32 cellular contexts compared by ENCODE assay signal in genomic region chrY:19274090-19274489, GRCh38.
"Had no signal": no experiment of that assay in that cellular context is flagged by ENCODE, and none has a peak within 500 bp of the region (broad histone marks: within the 10 kb centered on the region; RNA-seq: fewer than 3 reads in every experiment).

No MANE protein-coding gene starts in this region.

- H3K9me3 Mint-ChIP-seq: activated B cell treated with CpG ODN at 0.5 μM for 24 hours; activated CD8-positive, alpha-beta T cell treated with anti-CD3 and anti-CD28 coated beads for 36 hours; activated naive CD4-positive, alpha-beta T cell treated with anti-CD3 and anti-CD28 coated beads, Interleukin-2, amount 50 U/mL, for 72 hours; activated T-cell treated with anti-CD3 and anti-CD28 coated beads, Interleukin-2, amount 50 U/mL, for 4 hours; activated T-helper 17 cell treated with anti-CD3 and anti-CD28 coated beads, Interleukin-2, amount 50 U/mL, for 72 hours; endodermal cell; T-cell; T-helper 1 cell treated with Interleukin-12 subunit alpha and Interleukin-12 subunit beta and Interleukin-4 antibody, amounts not matched to agents 30 μg/mL and 1 μg/mL, for 36 hours; T-helper 2 cell treated with Interferon-gamma antibody and Interleukin-4, amounts not matched to agents 5 μg/mL and 100 μg/mL, for 36 hours had no signal

- ATAC-seq: activated CD4-positive, CD25-positive, alpha-beta regulatory T cell treated with anti-CD3 and anti-CD28 coated beads, Interleukin-2, amount 50 U/mL, for 24 hours; activated CD8-positive, alpha-beta T cell treated with anti-CD3 and anti-CD28 coated beads for 36 hours; activated T-cell treated with anti-CD3 and anti-CD28 coated beads, Interleukin-2, amount 50 U/mL, for 4 hours; activated T-helper 17 cell treated with anti-CD3 and anti-CD28 coated beads, Interleukin-2, amount 50 U/mL, for 72 hours; body of pancreas; T-cell had no signal

- FAIRE-seq: frontal cortex had no signal

- H3K27me3 ChIP-seq: adrenal gland, body of pancreas, cardiac muscle cell, colonic mucosa, esophagus muscularis mucosa had no signal

- H3K27me3 Mint-ChIP-seq: activated B cell treated with CpG ODN at 0.5 μM for 24 hours; activated CD8-positive, alpha-beta T cell treated with anti-CD3 and anti-CD28 coated beads for 36 hours; T-cell had no signal

- DNase-seq: activated B cell treated with CpG ODN at 0.5 μM for 24 hours; activated CD4-positive, alpha-beta T cell treated with anti-CD3 and anti-CD28 coated beads for 48 hours; activated CD4-positive, alpha-beta T cell treated with anti-CD3 and anti-CD28 coated beads, Interleukin-2, amount 50 U/mL, for 1 hour; activated CD4-positive, alpha-beta T cell treated with anti-CD3 and anti-CD28 coated beads, Interleukin-2, amount 50 U/mL, for 48 hours; activated CD8-positive, alpha-beta memory T cell treated with anti-CD3 and anti-CD28 coated beads for 24 hours; activated CD8-positive, alpha-beta T cell treated with anti-CD3 and anti-CD28 coated beads for 36 hours; activated effector memory CD4-positive, alpha-beta T cell treated with Interleukin-2 at 50 U/mL for 16 hours; activated gamma-delta T cell treated with Interleukin-2 at 50 U/mL for 16 hours; activated naive CD4-positive, alpha-beta T cell treated with Interleukin-2 at 50 U/mL for 16 hours; activated T-cell treated with anti-CD3 and anti-CD28 coated beads, Interleukin-2, amount 50 U/mL, for 4 hours; adrenal gland; aorta; body of pancreas; central memory CD4-positive, alpha-beta T cell; cerebellar nuclear complex; colonic mucosa; effector memory CD4-positive, alpha-beta T cell; endodermal cell; erythroblast; head of caudate nucleus; SW 1271; T-cell; T1000; WERI-Rb-1 had no signal

- H3K4me3 Mint-ChIP-seq: activated B cell treated with CpG ODN at 0.5 μM for 24 hours; activated CD8-positive, alpha-beta T cell treated with anti-CD3 and anti-CD28 coated beads for 36 hours; activated T-cell treated with anti-CD3 and anti-CD28 coated beads, Interleukin-2, amount 50 U/mL, for 4 hours; activated T-helper 17 cell treated with anti-CD3 and anti-CD28 coated beads, Interleukin-2, amount 50 U/mL, for 72 hours; endodermal cell; T-cell; T-helper 1 cell treated with Interleukin-12 subunit alpha and Interleukin-12 subunit beta and Interleukin-4 antibody, amounts not matched to agents 30 μg/mL and 1 μg/mL, for 36 hours; T-helper 2 cell treated with Interferon-gamma antibody and Interleukin-4, amounts not matched to agents 5 μg/mL and 100 μg/mL, for 36 hours had no signal

- H3K4me3 ChIP-seq: adrenal gland, body of pancreas, cardiac muscle cell, colonic mucosa, esophagus muscularis mucosa had no signal

- H3K27ac Mint-ChIP-seq: activated B cell treated with CpG ODN at 0.5 μM for 24 hours; activated CD8-positive, alpha-beta T cell treated with anti-CD3 and anti-CD28 coated beads for 36 hours; activated naive CD4-positive, alpha-beta T cell treated with anti-CD3 and anti-CD28 coated beads, Interleukin-2, amount 50 U/mL, for 72 hours; activated T-helper 17 cell treated with anti-CD3 and anti-CD28 coated beads, Interleukin-2, amount 50 U/mL, for 72 hours; endodermal cell; T-cell; T-helper 1 cell treated with Interleukin-12 subunit alpha and Interleukin-12 subunit beta and Interleukin-4 antibody, amounts not matched to agents 30 μg/mL and 1 μg/mL, for 36 hours; T-helper 2 cell treated with Interferon-gamma antibody and Interleukin-4, amounts not matched to agents 5 μg/mL and 100 μg/mL, for 36 hours had no signal

- H3K4me1 Mint-ChIP-seq: activated B cell treated with CpG ODN at 0.5 μM for 24 hours; activated T-helper 17 cell treated with anti-CD3 and anti-CD28 coated beads, Interleukin-2, amount 50 U/mL, for 72 hours; endodermal cell; T-cell had no signal

- H3K36me3 ChIP-seq: adrenal gland, cardiac muscle cell, colonic mucosa, esophagus muscularis mucosa, WERI-Rb-1 had no signal
